Comparison of ENCODE assay signal across 34 cellular contexts in genomic region chr2:104068665-104069064, GRCh38.
"Had no signal": no experiment of that assay in that cellular context is flagged by ENCODE, and none has a peak within 500 bp of the region (broad histone marks: within the 10 kb centered on the region; RNA-seq: fewer than 3 reads in every experiment).

No MANE protein-coding gene starts in this region.

- H3K9me3 ChIP-seq: adrenal gland, ascending aorta, body of pancreas had no signal

- H3K4me3 ChIP-seq: adrenal gland, ascending aorta, body of pancreas, breast epithelium, cardiac muscle cell had no signal

- FAIRE-seq: astrocyte, bronchial epithelial cell had no signal

- ATAC-seq: activated naive CD4-positive, alpha-beta T cell treated with anti-CD3 and anti-CD28 coated beads, Interleukin-2, amount 50 U/mL, for 72 hours; activated naive CD8-positive, alpha-beta T cell treated with anti-CD3 and anti-CD28 coated beads, Interleukin-2, amount 50 U/mL, for 24 hours; activated T-cell treated with anti-CD3 and anti-CD28 coated beads, Interleukin-2, amount 50 U/mL, for 4 hours; activated T-cell treated with anti-CD3 and anti-CD28 coated beads, Interleukin-2, amount 50 U/mL, for 72 hours; activated T-helper 17 cell treated with anti-CD3 and anti-CD28 coated beads, Interleukin-2, amount 50 U/mL, for 72 hours; body of pancreas had no signal

- H3K27ac ChIP-seq: adrenal gland, ascending aorta, body of pancreas, brain microvascular endothelial cell, breast epithelium, cardiac muscle cell had no signal

- H3K27me3 ChIP-seq: adrenal gland, ascending aorta, body of pancreas, brain microvascular endothelial cell, breast epithelium, cardiac muscle cell had no signal

- H3K4me1 ChIP-seq: adrenal gland, ascending aorta, body of pancreas, breast epithelium had no signal

- H3K36me3 ChIP-seq: adrenal gland, ascending aorta, brain microvascular endothelial cell, breast epithelium, cardiac muscle cell had no signal

- DNase-seq: activated effector memory CD4-positive, alpha-beta T cell treated with anti-CD3 and anti-CD28 coated beads, Interleukin-2, amount 50 U/mL, for 16 hours; activated effector memory CD4-positive, alpha-beta T cell treated with Interleukin-2 at 50 U/mL for 16 hours; activated gamma-delta T cell; activated gamma-delta T cell treated with Interleukin-2 at 50 U/mL for 16 hours; activated naive CD4-positive, alpha-beta T cell; activated naive CD4-positive, alpha-beta T cell treated with anti-CD3 and anti-CD28 coated beads for 36 hours; activated naive CD4-positive, alpha-beta T cell treated with anti-CD3 and anti-CD28 coated beads, Interleukin-2, amount 10 ng/mL, durations not matched to agents 7 days and 5 days; activated naive CD4-positive, alpha-beta T cell treated with anti-CD3 and anti-CD28 coated beads, Interleukin-2, amount 50 U/mL, for 16 hours; activated naive CD4-positive, alpha-beta T cell treated with Interleukin-2 at 50 U/mL for 16 hours; activated naive CD8-positive, alpha-beta T cell treated with anti-CD3 and anti-CD28 coated beads for 36 hours; activated naive CD8-positive, alpha-beta T cell treated with anti-CD3 and anti-CD28 coated beads, Interleukin-2, amount 10 ng/mL, durations not matched to agents 7 days and 5 days; activated naive CD8-positive, alpha-beta T cell treated with anti-CD3 and anti-CD28 coated beads, Interleukin-2, amount 50 U/mL, for 24 hours; activated T-cell treated with anti-CD3 and anti-CD28 coated beads, Interleukin-2, amount 50 U/mL, for 1 hour; activated T-cell treated with anti-CD3 and anti-CD28 coated beads, Interleukin-2, amount 50 U/mL, for 24 hours; activated T-cell treated with anti-CD3 and anti-CD28 coated beads, Interleukin-2, amount 50 U/mL, for 4 hours; activated T-cell treated with anti-CD3 and anti-CD28 coated beads, Interleukin-2, amount 50 U/mL, for 48 hours; activated T-cell treated with anti-CD3 and anti-CD28 coated beads, Interleukin-2, amount 50 U/mL, for 72 hours; adrenal gland; amniotic stem cell; amygdala; anterior cingulate cortex; aorta; body of pancreas; brain microvascular endothelial cell; caudate nucleus; central memory CD4-positive, alpha-beta T cell; cerebellar nuclear complex had no signal
